Comparison of ENCODE assay signal across 35 cellular contexts in the genomic region with DNA sequence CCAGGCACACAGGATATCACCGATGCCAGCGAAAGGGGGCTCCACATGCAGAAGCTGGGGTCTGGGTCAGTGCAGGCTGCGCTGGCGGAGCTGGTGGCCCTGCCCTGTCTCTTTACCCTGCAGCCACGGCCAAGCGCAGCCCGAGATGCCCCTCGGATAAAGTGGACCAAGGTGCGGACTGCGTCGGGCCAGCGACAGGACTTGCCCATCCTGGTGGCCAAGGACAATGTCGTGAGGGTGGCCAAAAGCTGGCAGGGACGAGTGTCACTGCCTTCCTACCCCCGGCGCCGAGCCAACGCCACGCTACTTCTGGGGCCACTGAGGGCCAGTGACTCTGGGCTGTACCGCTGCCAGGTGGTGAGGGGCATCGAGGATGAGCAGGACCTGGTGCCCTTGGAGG. TPM values are rescaled to one million over a fixed set of nuclear protein-coding genes. Genes with fewer than 3 reads are reported as not detected.
"Had no signal": no experiment of that assay in that cellular context is flagged by ENCODE, and none has a peak within 500 bp of the region (broad histone marks: within the 10 kb centered on the region; RNA-seq: fewer than 3 reads in every experiment).

No MANE protein-coding gene starts in this region.

- ATAC-seq: effector memory CD8-positive, alpha-beta T cell; esophagus mucosa; gastrocnemius medialis; heart right ventricle; left lung; left ventricle myocardium superior; lower lobe of right lung; mucosa of descending colon had no signal

- H3K36me3 ChIP-seq: colonic mucosa, esophagus squamous epithelium, gastrocnemius medialis, heart right ventricle, left lung, lower lobe of right lung had no signal

- H3K4me3 ChIP-seq: colonic mucosa, esophagus squamous epithelium, gastrocnemius medialis, heart right ventricle, left lung, lower lobe of right lung, mucosa of descending colon had no signal

- H3K27ac ChIP-seq: colonic mucosa, epithelial cell of prostate, esophagus squamous epithelium, gastrocnemius medialis, heart right ventricle, left lung, lower lobe of right lung had no signal

- H3K36me3 Mint-ChIP-seq: immature natural killer cell, mesothelial cell of epicardium had no signal

- H3K4me1 ChIP-seq: colonic mucosa, esophagus squamous epithelium, gastrocnemius medialis, heart right ventricle, left lung, lower lobe of right lung had no signal

- H3K27ac Mint-ChIP-seq: dendritic cell treated with granulocyte-macrophage colony-stimulating factor and Interleukin-4, amounts not matched to agents 40 ng/mL and 50 ng/mL, for 4 days; effector memory CD8-positive, alpha-beta T cell; endodermal cell; immature natural killer cell; mesothelial cell of epicardium had no signal

- H3K9me3 Mint-ChIP-seq: dendritic cell treated with granulocyte-macrophage colony-stimulating factor and Interleukin-4, amounts not matched to agents 40 ng/mL and 50 ng/mL, for 4 days; endodermal cell; immature natural killer cell; mesothelial cell of epicardium had no signal

- H3K27me3 ChIP-seq: colonic mucosa had no signal

- DNase-seq: colonic mucosa; cortex of kidney; effector CD8-positive, alpha-beta T cell; effector memory CD8-positive, alpha-beta T cell; endodermal cell; erythroblast; esophagus squamous epithelium; foreskin fibroblast; foreskin melanocyte; gastrocnemius medialis; glutamatergic neuron; head of caudate nucleus; heart right ventricle; hippocampal formation; immature natural killer cell; islet precursor cell; kidney; kidney glomerular epithelial cell; left ventricle myocardium superior; lower lobe of right lung; mesenchymal stem cell; mucosa of descending colon had no signal

- H3K4me3 Mint-ChIP-seq: dendritic cell treated with granulocyte-macrophage colony-stimulating factor and Interleukin-4, amounts not matched to agents 40 ng/mL and 50 ng/mL, for 4 days; effector memory CD8-positive, alpha-beta T cell; endodermal cell; immature natural killer cell; mesothelial cell of epicardium had no signal

- FAIRE-seq: endometrium, kidney had no signal

- H3K4me1 Mint-ChIP-seq: endodermal cell, immature natural killer cell, mesothelial cell of epicardium had no signal

- H3K9me3 ChIP-seq: colonic mucosa, esophagus squamous epithelium, gastrocnemius medialis, left lung, lower lobe of right lung, mucosa of descending colon had no signal

RNA-seq across cellular contexts. Expression of gene NCAN, which starts 7.2 kb away (rescaled TPM):
- total RNA-seq: chondrocyte, esophagus mucosa, esophagus squamous epithelium, gastrocnemius medialis, glomerular endothelial cell, heart right ventricle, left lung, left ventricle myocardium superior, lower leg skin, lower lobe of right lung, lung microvascular endothelial cell, mesenteric fat pad, myocyte had no signal
- polyA plus RNA-seq: heart right ventricle, immature natural killer cell had no signal

RNA-seq across cellular contexts. Expression of gene MEF2B, which starts 48.8 kb away (rescaled TPM):
- total RNA-seq: dermis microvascular lymphatic vessel endothelial cell, glomerular endothelial cell, left ventricle myocardium superior, myocyte had no signal
